Comparison of ENCODE assay signal across 14 cellular contexts in genomic region chr1:29324771-29325351, GRCh38.
A peak's percentile ranks its signal among the peaks of the same experiment; 100 is the strongest.
DNase-seq lines count a peak whose midpoint lies in the region; TF ChIP-seq lines count a peak whose summit lies in the region.
"Had no signal": no experiment of that assay in that cellular context is flagged by ENCODE, and none has a peak within 500 bp of the region (broad histone marks: within the 10 kb centered on the region; RNA-seq: fewer than 3 reads in every experiment).

No MANE protein-coding gene starts in this region.

- no peaks in the 10 kb centered on the region for H3K9me3 Mint-ChIP-seq in MCF 10A (ENCODE audit: unreplicated experiment)
- no peaks in the 10 kb centered on the region for H3K9me3 Mint-ChIP-seq in type B pancreatic cell

- H3K36me3 ChIP-seq in breast epithelium (no peaks in the 10 kb centered on the region), WERI-Rb-1 (no peaks in the 10 kb centered on the region; the same call in 1 of the 2 replicates), iPS-20b (ENCODE audit: insufficient read depth, low read depth, low read length) (peaks cover 4% of the 10 kb centered on the region; the same call in 1 of the 2 replicates), ascending aorta (peaks cover 15 to 42% of the 10 kb centered on the region in 2 donors)

- H3K9ac ChIP-seq in iPS-20b (ENCODE audit: low read depth, low read length) = peak overlapping the region; percentile 67; the same call in 1 of the 2 replicates

- BruUV-seq in MCF 10A (replicated peaks; lab: Mats Ljungman, UMichigan) = no TSS peak

- H3K4me3 Mint-ChIP-seq in MCF 10A (ENCODE audit: unreplicated experiment) (no peak overlapping the region), type B pancreatic cell (peak overlapping the region; percentile 23)

- DNase-seq in MCF 10A (ENCODE audit: unreplicated experiment) (peak; percentile 21), breast epithelium (ENCODE audit: low spot score in 2 of 2) (no peak), WERI-Rb-1 (peak; percentile 39), type B pancreatic cell (ENCODE audit: extremely low spot score, unreplicated experiment) (no peak), A172 (ENCODE audit: low spot score) (no peak), ascending aorta (ENCODE audit: low spot score in 2 of 2) (no peak), OCI-M2 (lab: John Stamatoyannopoulos, UW; ENCODE audit: unreplicated experiment) (no peak)
- DNase-seq: activated CD8-positive, alpha-beta memory T cell treated with anti-CD3 and anti-CD28 coated beads, Interleukin-2, amount 50 U/mL, for 4 hours; activated naive CD4-positive, alpha-beta T cell treated with anti-CD3 and anti-CD28 coated beads, Interleukin-2, amount 50 U/mL, for 16 hours; NCI-H774; stimulated activated CD4-positive, alpha-beta T cell treated with anti-CD3 and anti-CD28 coated beads, Interleukin-1b, Interleukin-23, amount 100 ng/mL, for 48 hours; trophoblast cell had no signal

- H3K4me1 Mint-ChIP-seq in MCF 10A (ENCODE audit: insufficient read depth, unreplicated experiment) (peaks cover 8% of the 10 kb centered on the region), type B pancreatic cell (ENCODE audit: unreplicated experiment) (peaks cover 14% of the 10 kb centered on the region)

- POLR2A ChIA-PET in MCF 10A (lab: Yijun Ruan, JAX) = no interaction called here

- H3K36me3 Mint-ChIP-seq in MCF 10A (ENCODE audit: insufficient read depth, unreplicated experiment) (peaks cover 41% of the 10 kb centered on the region), type B pancreatic cell (peaks cover 27% of the 10 kb centered on the region)

- no peak for TF ChIP-seq POLR2A in breast epithelium (IDR thresholded peaks at IDR 0.05)

- H3K27me3 ChIP-seq in breast epithelium = no peaks in the 10 kb centered on the region
- H3K27me3 ChIP-seq in WERI-Rb-1 (ENCODE audit: insufficient read depth, low read depth, severe bottlenecking) = no peaks in the 10 kb centered on the region
- H3K27me3 ChIP-seq in iPS-20b (ENCODE audit: insufficient read depth, low read length) = no peaks in the 10 kb centered on the region
- H3K27me3 ChIP-seq in ascending aorta = no peaks in the 10 kb centered on the region

- intact Hi-C loops in MCF 10A (cut with micrococcal nuclease) = no loop called here
- intact Hi-C loops in breast epithelium (cut with DNase I; ENCODE audit: low total_unique reads) = no loop called here
- intact Hi-C loops in ascending aorta (cut with DNase I) = no loop called here

- H3K27ac Mint-ChIP-seq in MCF 10A (ENCODE audit: low read depth, unreplicated experiment) (no peak overlapping the region), type B pancreatic cell (peak overlapping the region; percentile 74)

- H3K27me3 Mint-ChIP-seq in MCF 10A (ENCODE audit: insufficient read depth, unreplicated experiment) (no peaks in the 10 kb centered on the region), type B pancreatic cell (no peaks in the 10 kb centered on the region)

- H3K4me3 ChIP-seq in breast epithelium = no peak overlapping the region
- no peak overlapping the region for H3K4me3 ChIP-seq in WERI-Rb-1 (ENCODE audit: low read depth, low read length)
- peak overlapping the region; percentile 59; the same call in 1 of the 2 replicates for H3K4me3 ChIP-seq in iPS-20b (ENCODE audit: low read length)
- H3K4me3 ChIP-seq in ascending aorta = no peak overlapping the region
- H3K4me3 ChIP-seq: SK-N-MC had no signal

- CTCF ChIA-PET in MCF 10A (lab: Yijun Ruan, JAX) = no interaction called here

- no peak overlapping the region for H3K27ac ChIP-seq in breast epithelium
- H3K27ac ChIP-seq in WERI-Rb-1 = no peak overlapping the region
- peak overlapping the region; percentile 77 for H3K27ac ChIP-seq in iPS-20b (ENCODE audit: low read length)
- no peak overlapping the region for H3K27ac ChIP-seq in ascending aorta
- H3K27ac ChIP-seq: SK-N-MC had no signal

- no peak for TF ChIP-seq CTCF in MCF 10A (IDR thresholded peaks at IDR 0.05; ENCODE audit: unreplicated experiment)
- no peak for TF ChIP-seq CTCF in breast epithelium (IDR thresholded peaks at IDR 0.05)
- no peak for TF ChIP-seq CTCF in WERI-Rb-1 (IDR thresholded peaks at IDR 0.05; ENCODE audit: low read depth, low read length)
- TF ChIP-seq CTCF in type B pancreatic cell (conservative IDR thresholded peaks at IDR 0.05) = no peak
- no peak for TF ChIP-seq CTCF in ascending aorta (IDR thresholded peaks at IDR 0.05)

- H3K4me1 ChIP-seq in breast epithelium (no peaks in the 10 kb centered on the region), iPS-20b (ENCODE audit: insufficient read depth, low read length) (peaks cover 6% of the 10 kb centered on the region; the same call in 1 of the 2 replicates), ascending aorta (no peaks in the 10 kb centered on the region)

- H3K9me3 ChIP-seq in breast epithelium (no peaks in the 10 kb centered on the region), WERI-Rb-1 (ENCODE audit: severe bottlenecking) (no peaks in the 10 kb centered on the region), iPS-20b (ENCODE audit: insufficient read depth, low read depth, low read length) (no peaks in the 10 kb centered on the region), ascending aorta (no peaks in the 10 kb centered on the region)

Comparison
In these comparisons a context has a peak if more than half of its experiments do, and no peak if none do; other contexts are left out.
1. DNase-seq: peak in MCF 10A (single experiment) and WERI-Rb-1 (single experiment); none in breast epithelium (0 of 2), type B pancreatic cell (single experiment), A172 (single experiment), ascending aorta (0 of 2) and OCI-M2 (single experiment).